In genomic region chr10:91589656-91590035, GRCh38 we compare ENCODE assay signal across 19 cellular contexts. TPM values are rescaled to one million over a fixed set of nuclear protein-coding genes. Genes with fewer than 3 reads are reported as not detected.
A peak's percentile ranks its signal among the peaks of the same experiment; 100 is the strongest.
DNase-seq lines count a peak whose midpoint lies in the region; ATAC-seq and TF ChIP-seq lines count a peak whose summit lies in the region.
"Had no signal": no experiment of that assay in that cellular context is flagged by ENCODE, and none has a peak within 500 bp of the region (broad histone marks: within the 10 kb centered on the region; RNA-seq: fewer than 3 reads in every experiment).

No MANE protein-coding gene starts in this region.

- H3K9me3 Mint-ChIP-seq in nephron, result peaks cover 3% of the 10 kb centered on the region
- no peaks in the 10 kb centered on the region for H3K9me3 Mint-ChIP-seq in stimulated activated naive B cell treated with anti-CD40 and anti-IgM and Interleukin-4, amounts not matched to agents 10 μg/mL and 1 μg/mL and 100 μg/mL, for 72 hours

- H3K36me3 ChIP-seq in SJSA1 (no peaks in the 10 kb centered on the region), fibroblast of lung (ENCODE audit: control insufficient read depth, insufficient read depth, low read length) (no peaks in the 10 kb centered on the region), tibial nerve (no peaks in the 10 kb centered on the region)
- H3K36me3 ChIP-seq: BLaER1 treated with 17β-estradiol and CSF1 and Interleukin-3, amounts not matched to agents 10 nM and 100 nM had no signal

- peak overlapping the region in 2 of 3 experiments; percentile 2 for H3K4me3 Mint-ChIP-seq in nephron
- H3K4me3 Mint-ChIP-seq in stimulated activated naive B cell treated with anti-CD40 and anti-IgM and Interleukin-4, amounts not matched to agents 10 μg/mL and 1 μg/mL and 100 μg/mL, for 72 hours, result no peak overlapping the region
- H3K4me3 Mint-ChIP-seq: IgD-negative memory B cell; naive thymus-derived CD4-positive, alpha-beta T cell had no signal

- H3K79me2 ChIP-seq in fibroblast of lung (ENCODE audit: control insufficient read depth, insufficient read depth, low read length), result no peaks in the 10 kb centered on the region

- H3K4me2 ChIP-seq in fibroblast of lung (ENCODE audit: extremely low read depth, insufficient read depth, low read length), result peak overlapping the region; percentile 9

- WGBS in tibial nerve, 2 donors, result 75 to 79% methylated on average over 3 of the region's 3 CpGs

- ATAC-seq in stimulated activated naive B cell treated with anti-CD40 and anti-IgM and Interleukin-4, amounts not matched to agents 10 μg/mL and 1 μg/mL and 100 μg/mL, for 72 hours (replicated peaks), result no peak
- ATAC-seq: naive thymus-derived CD4-positive, alpha-beta T cell had no signal

- no peaks in the 10 kb centered on the region for H3K27me3 ChIP-seq in SJSA1 (replicated peaks)
- H3K27me3 ChIP-seq in fibroblast of lung (ENCODE audit: control insufficient read depth, insufficient read depth, low read length), result no peaks in the 10 kb centered on the region
- no peaks in the 10 kb centered on the region for H3K27me3 ChIP-seq in tibial nerve
- H3K27me3 ChIP-seq: BLaER1 treated with 17β-estradiol and CSF1 and Interleukin-3, amounts not matched to agents 10 nM and 100 nM had no signal

- peak overlapping the region; percentile 87 for H3K27ac ChIP-seq in SJSA1
- peak overlapping the region; percentile 86 for H3K27ac ChIP-seq in fibroblast of lung (ENCODE audit: insufficient read depth, low read length)
- H3K27ac ChIP-seq in tibial nerve, result peak overlapping the region; percentile 32 to 84 (median 70)
- H3K27ac ChIP-seq: BLaER1 treated with 17β-estradiol and CSF1 and Interleukin-3, amounts not matched to agents 10 nM and 100 nM had no signal

- H3K27ac Mint-ChIP-seq in nephron, result peak overlapping the region; percentile 99
- H3K27ac Mint-ChIP-seq in stimulated activated naive B cell treated with anti-CD40 and anti-IgM and Interleukin-4, amounts not matched to agents 10 μg/mL and 1 μg/mL and 100 μg/mL, for 72 hours, result no peak overlapping the region
- H3K27ac Mint-ChIP-seq: IgD-negative memory B cell; naive thymus-derived CD4-positive, alpha-beta T cell had no signal

- H3K9me3 ChIP-seq in SJSA1 (replicated peaks), result no peaks in the 10 kb centered on the region
- no peaks in the 10 kb centered on the region for H3K9me3 ChIP-seq in fibroblast of lung (ENCODE audit: control insufficient read depth, insufficient read depth, low read depth, low read length)
- no peaks in the 10 kb centered on the region for H3K9me3 ChIP-seq in tibial nerve

- H3K4me3 ChIP-seq in SJSA1 (no peak overlapping the region), fibroblast of lung (replicated peaks in 1 of 4; ENCODE audit: control extremely low read depth in 1 of 4, insufficient read depth in 1 of 4, low read depth in 3 of 4, low read length in 4 of 4) (no peak overlapping the region), tibial nerve (no peak overlapping the region)
- H3K4me3 ChIP-seq: BLaER1 treated with 17β-estradiol and CSF1 and Interleukin-3, amounts not matched to agents 10 nM and 100 nM had no signal

- no peak overlapping the region for H2AFZ ChIP-seq in fibroblast of lung (ENCODE audit: low read length)

- no peaks in the 10 kb centered on the region for H3K36me3 Mint-ChIP-seq in nephron (ENCODE audit: low read depth)
- no peaks in the 10 kb centered on the region for H3K36me3 Mint-ChIP-seq in stimulated activated naive B cell treated with anti-CD40 and anti-IgM and Interleukin-4, amounts not matched to agents 10 μg/mL and 1 μg/mL and 100 μg/mL, for 72 hours
- H3K36me3 Mint-ChIP-seq: IgD-negative memory B cell; naive thymus-derived CD4-positive, alpha-beta T cell had no signal

- no peak for TF ChIP-seq CTCF in fibroblast of lung (conservative IDR thresholded peaks at IDR 0.05 in 1 of 2, IDR thresholded peaks at IDR 0.05 in 1 of 2; ENCODE audit: low read depth in 1 of 2, low read length in 2 of 2)
- no peak for TF ChIP-seq CTCF in nephron (IDR thresholded peaks at IDR 0.05; ENCODE audit: unreplicated experiment in 3 of 3)
- TF ChIP-seq CTCF in tibial nerve (IDR thresholded peaks at IDR 0.05), result no peak

- TF ChIP-seq POLR2A in tibial nerve (IDR thresholded peaks at IDR 0.05), result no peak

- DNase-seq in SJSA1 (ENCODE audit: low read depth in 1 of 2, low spot score in 2 of 2), result no peak
- DNase-seq in fibroblast of lung (ENCODE audit: low read depth in 2 of 2), result no peak
- DNase-seq in tibial nerve (ENCODE audit: low spot score in 2 of 2), result no peak
- DNase-seq in stimulated activated CD4-positive, alpha-beta T cell treated with anti-CD3 and anti-CD28 coated beads, Interleukin-15, amount 100 ng/mL, for 24 hours, result no peak
- no peak for DNase-seq in stimulated activated naive B cell treated with anti-CD40 and anti-IgM and Interleukin-4, amounts not matched to agents 10 μg/mL and 1 μg/mL and 100 μg/mL, for 72 hours
- DNase-seq in SIG-M5 (lab: John Stamatoyannopoulos, UW), result no peak
- DNase-seq in NCI-H524 (lab: John Stamatoyannopoulos, UW), result no peak
- DNase-seq: activated CD8-positive, alpha-beta memory T cell treated with anti-CD3 and anti-CD28 coated beads for 24 hours; GOT3; kidney; naive thymus-derived CD4-positive, alpha-beta T cell; NCI-H1092 treated with DMSO at 0.1 percent for 48 hours; NCI-H345; retina; stimulated activated naive CD4-positive, alpha-beta T cell; SW 1271 had no signal

- H3K9ac ChIP-seq in fibroblast of lung (ENCODE audit: insufficient read depth, low read length), result no peak overlapping the region
- H3K9ac ChIP-seq: BLaER1 treated with 17β-estradiol and CSF1 and Interleukin-3, amounts not matched to agents 10 nM and 100 nM had no signal

- peaks cover 51% of the 10 kb centered on the region for H3K4me1 ChIP-seq in SJSA1 (replicated peaks)
- peaks cover 47% of the 10 kb centered on the region for H3K4me1 ChIP-seq in fibroblast of lung (ENCODE audit: control insufficient read depth, extremely low read depth, insufficient read depth, low read length)
- H3K4me1 ChIP-seq in tibial nerve, result peaks cover 0 to 49% (median 23%) of the 10 kb centered on the region in 4 donors

- no peaks in the 10 kb centered on the region for H4K20me1 ChIP-seq in fibroblast of lung (ENCODE audit: control insufficient read depth, extremely low read depth, insufficient read depth, low read length)
- H4K20me1 ChIP-seq: BLaER1 treated with 17β-estradiol and CSF1 and Interleukin-3, amounts not matched to agents 10 nM and 100 nM had no signal

- H3K4me1 Mint-ChIP-seq in nephron, result peaks cover 72% of the 10 kb centered on the region
- no peaks in the 10 kb centered on the region for H3K4me1 Mint-ChIP-seq in stimulated activated naive B cell treated with anti-CD40 and anti-IgM and Interleukin-4, amounts not matched to agents 10 μg/mL and 1 μg/mL and 100 μg/mL, for 72 hours
- H3K4me1 Mint-ChIP-seq: IgD-negative memory B cell had no signal

- H3K27me3 Mint-ChIP-seq in nephron (ENCODE audit: low read depth), result no peaks in the 10 kb centered on the region
- peaks cover 25 to 41% of the 10 kb centered on the region in 2 donors for H3K27me3 Mint-ChIP-seq in stimulated activated naive B cell treated with anti-CD40 and anti-IgM and Interleukin-4, amounts not matched to agents 10 μg/mL and 1 μg/mL and 100 μg/mL, for 72 hours

- TF ChIP-seq EP300 in tibial nerve (IDR thresholded peaks at IDR 0.05), result no peak

RNA-seq across cellular contexts. Expression of gene PPP1R3C, which starts 43.2 kb away (rescaled TPM):
- total RNA-seq in SJSA1 (2014; rRNA removed; shearing (Covaris generic)), result 7.8 and 13.4 TPM in 2 replicates
- 94.5 and 125 TPM in 2 replicates for total RNA-seq in fibroblast of lung
- 25.0 and 67.8 TPM in 2 replicates for polyA plus RNA-seq in fibroblast of lung
- polyA plus RNA-seq in fibroblast of lung (2012), result 22.3 and 47.5 TPM in 2 replicates
- polyA minus RNA-seq in fibroblast of lung (ENCODE audit: low replicate concordance), result 26.6 and 47.5 TPM in 2 replicates
- 1 to 10 TPM; 3.3 to 8.7 (median 3.7) TPM for total RNA-seq in tibial nerve
- polyA plus RNA-seq: IgD-negative memory B cell; naive thymus-derived CD4-positive, alpha-beta T cell had no signal

Comparison
In these comparisons a context has a peak if more than half of its experiments do, and no peak if none do; other contexts are left out.
1. H3K4me3 Mint-ChIP-seq: peak in nephron (2 of 3); none in stimulated activated naive B cell treated with anti-CD40 and anti-IgM and Interleukin-4, amounts not matched to agents 10 μg/mL and 1 μg/mL and 100 μg/mL, for 72 hours (0 of 2).
2. Peak in every context shown above with its lines, with median percentiles within 50 percentile points of each other: H3K27ac ChIP-seq.